In genomic region chr22:27719535-27720227, GRCh38 we compare ENCODE assay signal across 8 cellular contexts.
DNase-seq lines count a peak whose midpoint lies in the region; ATAC-seq lines count a peak whose summit lies in the region.

No MANE protein-coding gene starts in this region.

- no peak overlapping the region for H3K23ac ChIP-seq in mesenchymal stem cell (ENCODE audit: low read length in 2 of 2)

- H3K4me2 ChIP-seq in Karpas-422 (ENCODE audit: low read depth, low read length, poor library complexity, severe bottlenecking): no peak overlapping the region
- H3K4me2 ChIP-seq in mesenchymal stem cell (ENCODE audit: low read length, poor library complexity, severe bottlenecking): no peak overlapping the region

- no peaks in the 10 kb centered on the region for H3K79me2 ChIP-seq in Karpas-422 (ENCODE audit: low read length)

- DNase-seq in CD1c-positive myeloid dendritic cell (ENCODE audit: extremely low spot score) (peak; percentile 10), Karpas-422 (peak; percentile 46), mesenchymal stem cell (peak; percentile 29)
- DNase-seq in activated CD4-positive, alpha-beta T cell treated with anti-CD3 and anti-CD28 coated beads for 4 hours: no peak
- no peak for DNase-seq in activated CD8-positive, alpha-beta memory T cell treated with anti-CD3 and anti-CD28 coated beads, Interleukin-2, amount 50 U/mL, for 4 hours

- H3K4me1 ChIP-seq in Karpas-422 (ENCODE audit: low read length) (no peaks in the 10 kb centered on the region), mesenchymal stem cell (ENCODE audit: control insufficient read depth, insufficient read depth, low read depth, low read length) (peaks cover 19% of the 10 kb centered on the region)

- H2AK5ac ChIP-seq in mesenchymal stem cell (ENCODE audit: low read length, severe bottlenecking): no peak overlapping the region

- H3K14ac ChIP-seq in mesenchymal stem cell (ENCODE audit: low read length in 2 of 2): peak overlapping the region in 1 of 2 experiments; percentile 39

- H3K18ac ChIP-seq in mesenchymal stem cell (ENCODE audit: low read depth in 1 of 2, low read length in 2 of 2): peak overlapping the region in 1 of 2 experiments; percentile 63

- ATAC-seq in HG02938 (IDR thresholded peaks at IDR 0.05; ENCODE audit: unreplicated experiment) (no peak), GM19328 (IDR thresholded peaks at IDR 0.05; ENCODE audit: unreplicated experiment) (no peak)

- H3K9me3 ChIP-seq in Karpas-422 (ENCODE audit: low read length): no peaks in the 10 kb centered on the region
- H3K9me3 ChIP-seq in mesenchymal stem cell (ENCODE audit: control insufficient read depth, low read length): peaks cover 6% of the 10 kb centered on the region

- no peak overlapping the region for H2AFZ ChIP-seq in Karpas-422 (ENCODE audit: low read length)
- H2AFZ ChIP-seq in mesenchymal stem cell (ENCODE audit: low read depth, low read length): peak overlapping the region; percentile 62

- H3K27me3 ChIP-seq in Karpas-422 (ENCODE audit: low read length) (0 out of 2 replicates have a peak, but pooled peaks cover 3% of the 10 kb centered on the region), mesenchymal stem cell (ENCODE audit: control insufficient read depth in 1 of 2, insufficient read depth in 1 of 2, low read length in 2 of 2) (no peaks in the 10 kb centered on the region)

- H4K20me1 ChIP-seq in Karpas-422 (ENCODE audit: insufficient read depth, low read depth, low read length): no peaks in the 10 kb centered on the region

- 85% methylated on average over 6 of the region's 8 CpGs for WGBS in mesenchymal stem cell

- H2BK5ac ChIP-seq in mesenchymal stem cell (ENCODE audit: low read depth, low read length, poor library complexity, severe bottlenecking): no peak overlapping the region

- H3K27ac ChIP-seq in Karpas-422 (ENCODE audit: low read length) (no peak overlapping the region), cingulate gyrus (ENCODE audit: low read depth, low read length) (peak overlapping the region; percentile 88), mesenchymal stem cell (ENCODE audit: low read length, poor library complexity, severe bottlenecking) (no peak overlapping the region)

- H3K36me3 ChIP-seq in Karpas-422 (ENCODE audit: insufficient read depth, low read length) (no peaks in the 10 kb centered on the region), mesenchymal stem cell (ENCODE audit: control insufficient read depth in 1 of 2, insufficient read depth in 2 of 2, low read depth in 1 of 2, low read length in 2 of 2) (no peaks in the 10 kb centered on the region)

- no peak overlapping the region for H4K8ac ChIP-seq in mesenchymal stem cell (ENCODE audit: low read length)

- H3K9me2 ChIP-seq in Karpas-422 (replicated peaks; ENCODE audit: insufficient read depth, low read length): no peaks in the 10 kb centered on the region

- H2BK120ac ChIP-seq in mesenchymal stem cell (ENCODE audit: low read depth, low read length): no peak overlapping the region

- H3K79me1 ChIP-seq in mesenchymal stem cell (replicated peaks; ENCODE audit: low read length, poor library complexity, severe bottlenecking): no peaks in the 10 kb centered on the region

- peak overlapping the region in 1 of 2 experiments; percentile 23 for H2BK12ac ChIP-seq in mesenchymal stem cell (ENCODE audit: low read length in 2 of 2)

- H2BK15ac ChIP-seq in mesenchymal stem cell (ENCODE audit: low read depth, poor library complexity, severe bottlenecking): no peak overlapping the region

- H3K9ac ChIP-seq in Karpas-422 (ENCODE audit: low read length): no peak overlapping the region
- H3K9ac ChIP-seq in mesenchymal stem cell (ENCODE audit: low read length): peak overlapping the region; percentile 49

- no peak overlapping the region for H3K4ac ChIP-seq in mesenchymal stem cell (ENCODE audit: low read depth in 1 of 2, low read length in 2 of 2)

- H4K91ac ChIP-seq in mesenchymal stem cell (ENCODE audit: low read length): no peak overlapping the region

- no peak overlapping the region for H3K4me3 ChIP-seq in Karpas-422 (ENCODE audit: low read length)
- H3K4me3 ChIP-seq in mesenchymal stem cell (ENCODE audit: insufficient read depth in 1 of 2, low read depth in 1 of 2, low read length in 2 of 2): no peak overlapping the region

Comparison
In these comparisons a context has a peak if more than half of its experiments do, and no peak if none do; other contexts are left out.
1. DNase-seq: peak in CD1c-positive myeloid dendritic cell (single experiment), Karpas-422 (single experiment) and mesenchymal stem cell (single experiment); none in activated CD4-positive, alpha-beta T cell treated with anti-CD3 and anti-CD28 coated beads for 4 hours (0 of 2) and activated CD8-positive, alpha-beta memory T cell treated with anti-CD3 and anti-CD28 coated beads, Interleukin-2, amount 50 U/mL, for 4 hours (single experiment).